Comparison of ENCODE assay signal across 9 cellular contexts in the genomic region with DNA sequence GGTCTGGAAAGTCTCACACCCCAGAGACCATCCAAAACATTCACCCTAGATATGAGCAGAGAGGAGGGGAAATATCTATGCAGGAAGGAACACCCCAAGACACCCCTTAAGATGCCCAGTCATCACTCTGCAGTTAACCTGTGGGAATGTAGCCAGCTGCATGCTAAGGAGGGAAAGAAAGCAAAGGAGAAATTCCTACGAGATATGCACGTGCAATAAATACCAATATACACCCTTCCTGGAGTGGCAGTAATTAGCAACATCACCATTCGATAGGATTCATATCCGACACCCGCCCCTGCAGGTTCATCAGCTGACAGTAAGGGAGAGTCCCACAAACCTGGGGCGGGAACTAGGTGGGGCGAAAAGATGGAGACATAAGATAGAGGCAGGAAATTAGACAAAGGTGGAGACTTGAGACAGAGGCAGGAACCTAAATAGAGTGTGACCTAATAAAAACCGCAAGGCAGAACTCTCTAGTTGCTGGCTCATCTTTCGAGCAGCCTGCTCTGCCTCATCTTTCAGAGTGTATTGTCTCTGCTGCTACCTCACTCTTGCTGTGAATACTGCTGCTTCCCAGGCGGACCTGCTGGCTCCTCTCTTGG. TPM values are rescaled to one million over a fixed set of nuclear protein-coding genes. Genes with fewer than 3 reads are reported as not detected.
A peak's percentile ranks its signal among the peaks of the same experiment; 100 is the strongest.
DNase-seq lines count a peak whose midpoint lies in the region; ATAC-seq, FAIRE-seq and TF ChIP-seq lines count a peak whose summit lies in the region.
"Had no signal": no experiment of that assay in that cellular context is flagged by ENCODE, and none has a peak within 500 bp of the region (broad histone marks: within the 10 kb centered on the region; RNA-seq: fewer than 3 reads in every experiment).

No MANE protein-coding gene starts in this region.

- 0 out of 2 replicates have a peak, but pooled peaks cover 4% of the 10 kb centered on the region for H4K20me1 ChIP-seq in DND-41 (ENCODE audit: insufficient read depth, low read length)
- H4K20me1 ChIP-seq in GM23338 (replicated peaks; ENCODE audit: insufficient read depth): no peaks in the 10 kb centered on the region

- in situ Hi-C loops in gastrocnemius medialis (cut with MboI; ENCODE audit: low sequenced_read_pairs in 4 of 4): loop anchor here in 1 of 4 donors (5.0 kb wide), 1 partner anchor 83 kb away; no protein-coding TSS in a partner anchor

- DNase-seq in DND-41 (peak; percentile 16), RCC 7860 (ENCODE audit: low spot score) (peak; percentile 40), gastrocnemius medialis (peak in 1 of 2 donors; percentile 34), stomach (no peak), endodermal cell (no peak), GM23338 (ENCODE audit: low spot score) (no peak)
- peak; percentile 81 for DNase-seq in activated effector memory CD4-positive, alpha-beta T cell treated with Interleukin-2 at 50 U/mL for 16 hours
- DNase-seq: activated B cell treated with CpG ODN at 0.5 μM for 24 hours had no signal

- no peak overlapping the region for H3K9ac ChIP-seq in DND-41 (ENCODE audit: low read depth, low read length)
- H3K9ac ChIP-seq in endodermal cell (ENCODE audit: extremely low read depth, low read length, poor library complexity, severe bottlenecking): no peak overlapping the region

- no peak for TF ChIP-seq EP300 in stomach (IDR thresholded peaks at IDR 0.05)

- H3K4me1 Mint-ChIP-seq in endodermal cell (peaks cover 30% of the 10 kb centered on the region), GM23338 (peaks cover 22% of the 10 kb centered on the region)
- H3K4me1 Mint-ChIP-seq: activated B cell treated with CpG ODN at 0.5 μM for 24 hours had no signal

- intact Hi-C loops in gastrocnemius medialis (cut with DNase I; ENCODE audit: low total_unique reads) (no loop called here), stomach (cut with DNase I; ENCODE audit: low total_unique reads) (no loop called here)

- 56 to 80% (median 69%) methylated on average over 10 of the region's 10 CpGs for WGBS in stomach, 5 donors
- WGBS in endodermal cell (ENCODE audit: insufficient coverage in 1 of 2, insufficient read length in 1 of 2), 2 experiments: 93 to 98% methylated on average over 6 to 10 of the region's 10 CpGs

- H3K4me1 ChIP-seq in DND-41 (ENCODE audit: insufficient read depth, low read length) (no peaks in the 10 kb centered on the region), gastrocnemius medialis (peaks cover 17 to 48% of the 10 kb centered on the region in 2 donors), stomach (peaks cover 23 to 40% (median 34%) of the 10 kb centered on the region in 4 donors), endodermal cell (ENCODE audit: control insufficient read depth, insufficient read depth, low read length) (peaks cover 16% of the 10 kb centered on the region), GM23338 (ENCODE audit: insufficient read depth) (peaks cover 18% of the 10 kb centered on the region)

- H3K9me3 Mint-ChIP-seq in endodermal cell: peaks cover 3% of the 10 kb centered on the region
- H3K9me3 Mint-ChIP-seq in GM23338: peaks cover 7% of the 10 kb centered on the region; the same call in 2 of the 3 replicates
- H3K9me3 Mint-ChIP-seq: activated B cell treated with CpG ODN at 0.5 μM for 24 hours had no signal

- H3K79me2 ChIP-seq in DND-41 (ENCODE audit: insufficient read depth, low read length): no peaks in the 10 kb centered on the region
- no peaks in the 10 kb centered on the region for H3K79me2 ChIP-seq in GM23338 (replicated peaks; ENCODE audit: insufficient read depth)

- ATAC-seq in DND-41 (ENCODE audit: insufficient read depth, low read depth): peak; percentile 76
- peak; percentile 57 to 64 for ATAC-seq in gastrocnemius medialis
- ATAC-seq in GM19324 (IDR thresholded peaks at IDR 0.05; ENCODE audit: low FRiP score, unreplicated experiment): no peak
- ATAC-seq in GM23338: no peak

- no peak for FAIRE-seq in RCC 7860 (lab: Jason Lieb, UNC)

- H3K27me3 ChIP-seq in DND-41 (ENCODE audit: insufficient read depth, low read length, poor library complexity) (peaks cover 19% of the 10 kb centered on the region), gastrocnemius medialis (no peaks in the 10 kb centered on the region), stomach (peaks cover 0 to 9% (median 0%) of the 10 kb centered on the region in 3 donors), endodermal cell (ENCODE audit: control insufficient read depth, insufficient read depth, low read length, poor library complexity, severe bottlenecking) (no peaks in the 10 kb centered on the region), GM23338 (ENCODE audit: insufficient read depth) (no peaks in the 10 kb centered on the region)

- H3K4me3 ChIP-seq in DND-41 (ENCODE audit: low read depth in 1 of 2, low read length in 2 of 2): no peak overlapping the region
- H3K4me3 ChIP-seq in gastrocnemius medialis: no peak overlapping the region
- no peak overlapping the region for H3K4me3 ChIP-seq in stomach
- no peak overlapping the region for H3K4me3 ChIP-seq in endodermal cell (ENCODE audit: low read length)
- H3K4me3 ChIP-seq in GM23338: no peak overlapping the region

- H3K4me2 ChIP-seq in DND-41 (ENCODE audit: insufficient read depth, low read length): no peak overlapping the region
- no peak overlapping the region for H3K4me2 ChIP-seq in GM23338

- no peaks in the 10 kb centered on the region for H3F3A ChIP-seq in GM23338 (replicated peaks; ENCODE audit: low read depth)

- no peaks in the 10 kb centered on the region for H3K9me3 ChIP-seq in DND-41 (ENCODE audit: insufficient read depth, low read length, severe bottlenecking)
- no peaks in the 10 kb centered on the region for H3K9me3 ChIP-seq in gastrocnemius medialis
- no peaks in the 10 kb centered on the region for H3K9me3 ChIP-seq in stomach
- H3K9me3 ChIP-seq in endodermal cell (ENCODE audit: control insufficient read depth, low read length): no peaks in the 10 kb centered on the region

- H2AFZ ChIP-seq in DND-41 (ENCODE audit: low read depth, low read length): no peak overlapping the region
- H2AFZ ChIP-seq in GM23338: no peak overlapping the region

- no peak overlapping the region for H3K27ac Mint-ChIP-seq in endodermal cell
- H3K27ac Mint-ChIP-seq in GM23338: no peak overlapping the region
- H3K27ac Mint-ChIP-seq: activated B cell treated with CpG ODN at 0.5 μM for 24 hours had no signal

- H3K9me2 ChIP-seq in GM23338 (ENCODE audit: insufficient read depth): no peaks in the 10 kb centered on the region

- H3K36me3 ChIP-seq in DND-41 (ENCODE audit: insufficient read depth, low read length) (no peaks in the 10 kb centered on the region), gastrocnemius medialis (peaks cover 0 to 17% of the 10 kb centered on the region in 2 donors), stomach (no peaks in the 10 kb centered on the region), endodermal cell (ENCODE audit: control insufficient read depth, insufficient read depth, low read length) (no peaks in the 10 kb centered on the region), GM23338 (ENCODE audit: insufficient read depth) (no peaks in the 10 kb centered on the region)

- H3K27ac ChIP-seq in DND-41 (ENCODE audit: low read length): no peak overlapping the region
- peak overlapping the region in 1 of 4 donors; percentile 8 for H3K27ac ChIP-seq in gastrocnemius medialis
- H3K27ac ChIP-seq in stomach: no peak overlapping the region
- no peak overlapping the region for H3K27ac ChIP-seq in endodermal cell (ENCODE audit: low read depth, low read length)
- H3K27ac ChIP-seq in GM23338 (ENCODE audit: low read depth): no peak overlapping the region

- H3K36me3 Mint-ChIP-seq in endodermal cell (ENCODE audit: low read depth) (no peaks in the 10 kb centered on the region), GM23338 (ENCODE audit: low read depth) (peaks cover 3% of the 10 kb centered on the region)

- H3K27me3 Mint-ChIP-seq in endodermal cell (ENCODE audit: insufficient read depth) (peaks cover 23% of the 10 kb centered on the region), GM23338 (ENCODE audit: insufficient read depth, low read depth, poor library complexity) (peaks cover 41% of the 10 kb centered on the region)

- H3K4me3 Mint-ChIP-seq in endodermal cell (no peak overlapping the region), GM23338 (no peak overlapping the region)
- H3K4me3 Mint-ChIP-seq: activated B cell treated with CpG ODN at 0.5 μM for 24 hours had no signal

- TF ChIP-seq POLR2A in gastrocnemius medialis (IDR thresholded peaks at IDR 0.05): no peak
- no peak for TF ChIP-seq POLR2A in stomach (IDR thresholded peaks at IDR 0.05)

- TF ChIP-seq CTCF in DND-41 (IDR thresholded peaks at IDR 0.05; ENCODE audit: borderline replicate concordance, extremely low read depth, low read length, poor library complexity, severe bottlenecking): no peak
- no peak for TF ChIP-seq CTCF in gastrocnemius medialis (IDR thresholded peaks at IDR 0.05 in 4 of 5, conservative IDR thresholded peaks at IDR 0.05 in 1 of 5)
- TF ChIP-seq CTCF in stomach (IDR thresholded peaks at IDR 0.05): no peak
- TF ChIP-seq CTCF in endodermal cell (conservative IDR thresholded peaks at IDR 0.05): no peak
- TF ChIP-seq CTCF in GM23338 (conservative IDR thresholded peaks at IDR 0.05; ENCODE audit: low read depth in 2 of 2): no peak

RNA-seq across cellular contexts. Expression of gene PLEKHG3, which starts 51.5 kb away (rescaled TPM):
- 10 to 100 TPM in 3 of 4 donors, 1 to 10 TPM in 1; 8.8 to 18.8 (median 14.5) TPM for total RNA-seq in gastrocnemius medialis
- total RNA-seq in stomach: 100 to 1,000 TPM in 1 of 5 donors, 10 to 100 TPM in 4; 25.3 to 292 (median 27.2) TPM
- 10 to 100 TPM in 1 of 3 donors, 1 to 10 TPM in 2; 7.3 to 24.8 (median 9.2) TPM for polyA plus RNA-seq in stomach
- total RNA-seq in endodermal cell: 10 to 100 TPM; 31.7 to 52.6 TPM
- 35.6 TPM for polyA plus RNA-seq in endodermal cell (2013, experiment 1 of 2)
- 30.8 TPM for polyA plus RNA-seq in endodermal cell (2013, experiment 2 of 2)
- 83.1 and 83.9 TPM in 2 replicates for total RNA-seq in GM23338 (2014; rRNA removed; shearing (Covaris generic))
- polyA plus RNA-seq in GM23338 (2016; fragmentation: Nextera tagmentation; extraction: Ambion mirVana): 23.0 and 30.8 TPM in 2 replicates

Comparison
In these comparisons a context has a peak if more than half of its experiments do, and no peak if none do; other contexts are left out.
1. ATAC-seq: peak in DND-41 (single experiment) and gastrocnemius medialis (2 of 2); none in GM19324 (single experiment) and GM23338 (single experiment).
2. DNase-seq: peak in DND-41 (single experiment), RCC 7860 (single experiment) and activated effector memory CD4-positive, alpha-beta T cell treated with Interleukin-2 at 50 U/mL for 16 hours (single experiment); none in stomach (single experiment), endodermal cell (single experiment) and GM23338 (single experiment).